Comparison of ENCODE assay signal across 16 cellular contexts in genomic region chr6:101806241-101806640, GRCh38.
DNase-seq lines count a peak whose midpoint lies in the region; ATAC-seq, FAIRE-seq and TF ChIP-seq lines count a peak whose summit lies in the region.
"Had no signal": no experiment of that assay in that cellular context is flagged by ENCODE, and none has a peak within 500 bp of the region (broad histone marks: within the 10 kb centered on the region; RNA-seq: fewer than 3 reads in every experiment).

No MANE protein-coding gene starts in this region.

- no peaks in the 10 kb centered on the region for H3K9me3 ChIP-seq in smooth muscle cell (replicated peaks; ENCODE audit: low read depth)
- H3K9me3 ChIP-seq in kidney (ENCODE audit: control insufficient read depth in 1 of 2, low read length in 2 of 2) = no peaks in the 10 kb centered on the region

- H2AFZ ChIP-seq in smooth muscle cell (ENCODE audit: low read depth) = peak overlapping the region; percentile 8

- H3K79me2 ChIP-seq in smooth muscle cell (ENCODE audit: low read depth) = no peaks in the 10 kb centered on the region

- 50% methylated on average over 1 of the region's 1 CpG for WGBS in smooth muscle cell (ENCODE audit: low lambda C conversion rate)

- H3F3A ChIP-seq in smooth muscle cell (ENCODE audit: low read depth) = peaks cover 8% of the 10 kb centered on the region

- TF ChIP-seq CTCF in smooth muscle cell (IDR thresholded peaks at IDR 0.05; ENCODE audit: borderline replicate concordance, insufficient read depth, poor library complexity, severe bottlenecking) (no peak), kidney (IDR thresholded peaks at IDR 0.05; ENCODE audit: borderline replicate concordance, extremely low read depth, insufficient read depth) (no peak)

- peak overlapping the region; percentile 28 for H3K27ac ChIP-seq in epithelial cell of prostate
- H3K27ac ChIP-seq in smooth muscle cell (ENCODE audit: low read depth) = peak overlapping the region; percentile 90
- no peak overlapping the region for H3K27ac ChIP-seq in kidney (ENCODE audit: low read depth in 2 of 2, low read length in 2 of 2)

- in situ Hi-C loops in SK-MEL-5 (cut with HindIII; ENCODE audit: low pct_unique_long_range_greater_than_20kb, low sequenced_read_pairs) = no loop called here
- in situ Hi-C loops in KBM-7 (cut with MboI; ENCODE audit: low pct_unique_long_range_greater_than_20kb, low sequenced_read_pairs) = no loop called here

- TF ChIP-seq POLR2A in erythroblast (IDR thresholded peaks at IDR 0.05; ENCODE audit: low read length) = no peak

- H3K27me3 ChIP-seq in smooth muscle cell (ENCODE audit: low read depth) = no peaks in the 10 kb centered on the region

- H3K9ac ChIP-seq in smooth muscle cell (ENCODE audit: low read depth) (no peak overlapping the region), kidney (ENCODE audit: low read length in 2 of 2) (no peak overlapping the region)

- H4K20me1 ChIP-seq in smooth muscle cell (ENCODE audit: low read depth) = no peaks in the 10 kb centered on the region

- no peaks in the 10 kb centered on the region for H3K36me3 ChIP-seq in smooth muscle cell (ENCODE audit: low read depth)
- no peaks in the 10 kb centered on the region for H3K36me3 ChIP-seq in kidney (ENCODE audit: control insufficient read depth in 1 of 2, insufficient read depth in 2 of 2, low read length in 2 of 2)

- no peak overlapping the region for H3K4me3 ChIP-seq in smooth muscle cell
- no peak overlapping the region for H3K4me3 ChIP-seq in kidney (ENCODE audit: low read length in 2 of 2)

- no peak for FAIRE-seq in kidney (lab: Jason Lieb, UNC)
- FAIRE-seq: small intestine had no signal

- intact Hi-C loops in kidney (cut with DNase I) = no loop called here

- DNase-seq in H4 (ENCODE audit: low spot score) (peak; percentile 64), SK-MEL-5 (ENCODE audit: low read depth, low spot score) (peak; percentile 62), epithelial cell of prostate (ENCODE audit: low read depth, low spot score) (no peak), smooth muscle cell (lab: John Stamatoyannopoulos, UW; ENCODE audit: unreplicated experiment) (no peak), erythroblast (lab: John Stamatoyannopoulos, UW) (no peak), KBM-7 (no peak), kidney (no peak)
- DNase-seq: activated CD4-positive, CD25-positive, alpha-beta regulatory T cell; activated naive CD4-positive, alpha-beta T cell treated with anti-CD3 and anti-CD28 coated beads, Interleukin-2, amount 10 ng/mL, durations not matched to agents 7 days and 5 days; COR-L47; NCI-H1092; NCI-H2171 treated with DMSO at 0.1 percent for 48 hours; occipital lobe; small intestine; substantia nigra had no signal

- peak overlapping the region; percentile 53 for H3K4me2 ChIP-seq in smooth muscle cell

- ATAC-seq in HG03571 (IDR thresholded peaks at IDR 0.05; ENCODE audit: unreplicated experiment) = no peak

- H3K4me1 ChIP-seq in smooth muscle cell (ENCODE audit: low read depth) = peaks cover 16% of the 10 kb centered on the region
- H3K4me1 ChIP-seq in kidney (ENCODE audit: control insufficient read depth in 1 of 2, insufficient read depth in 1 of 2, low read depth in 1 of 2, low read length in 2 of 2) = no peaks in the 10 kb centered on the region

Comparison
In these comparisons a context has a peak if more than half of its experiments do, and no peak if none do; other contexts are left out.
1. DNase-seq: peak in H4 (single experiment) and SK-MEL-5 (single experiment); none in epithelial cell of prostate (single experiment), smooth muscle cell (single experiment), erythroblast (0 of 2), KBM-7 (single experiment) and kidney (single experiment).
2. H3K27ac ChIP-seq: peak in epithelial cell of prostate (single experiment) and smooth muscle cell (single experiment); none in kidney (0 of 2).